In genomic region chr1:38804062-38804886, GRCh38 we compare ENCODE assay signal across 8 cellular contexts. TPM values are rescaled to one million over a fixed set of nuclear protein-coding genes. Genes with fewer than 3 reads are reported as not detected.
DNase-seq lines count a peak whose midpoint lies in the region; ATAC-seq and TF ChIP-seq lines count a peak whose summit lies in the region.

No MANE protein-coding gene starts in this region.

- H3K27me3 ChIP-seq in HUES6 (ENCODE audit: control insufficient read depth, insufficient read depth, low read length): peaks cover 70% of the 10 kb centered on the region
- peaks cover 88% of the 10 kb centered on the region for H3K27me3 ChIP-seq in gastroesophageal sphincter

- no peak for ATAC-seq in central memory CD8-positive, alpha-beta T cell (replicated peaks; ENCODE audit: extremely low read depth, poor library complexity, severe bottlenecking)
- ATAC-seq in gastroesophageal sphincter: no peak

- DNase-seq in DMS 273 (lab: John Stamatoyannopoulos, UW; ENCODE audit: unreplicated experiment) (peak; percentile 100), globus pallidus (ENCODE audit: low spot score) (no peak), kidney glomerular epithelial cell (lab: John Stamatoyannopoulos, UW) (no peak), HK-2 (ENCODE audit: unreplicated experiment) (no peak)
- DNase-seq in central memory CD8-positive, alpha-beta T cell (ENCODE audit: low spot score in 2 of 2): no peak

- 0 out of 2 replicates have a peak, but pooled peaks cover 3% of the 10 kb centered on the region for H3K9me3 ChIP-seq in HUES6 (ENCODE audit: control insufficient read depth, insufficient read depth, low read depth, low read length)
- H3K9me3 ChIP-seq in gastroesophageal sphincter: no peaks in the 10 kb centered on the region

- H3K36me3 ChIP-seq in HUES6 (ENCODE audit: control insufficient read depth, insufficient read depth, low read length): no peaks in the 10 kb centered on the region
- no peaks in the 10 kb centered on the region for H3K36me3 ChIP-seq in gastroesophageal sphincter

- H3K9me3 Mint-ChIP-seq in central memory CD8-positive, alpha-beta T cell: no peaks in the 10 kb centered on the region
- H3K9me3 Mint-ChIP-seq in nephron: peaks cover 8% of the 10 kb centered on the region

- peaks cover 17% of the 10 kb centered on the region for H3K4me1 ChIP-seq in HUES6 (ENCODE audit: control insufficient read depth, insufficient read depth, low read length)
- peaks cover 0 to 12% (median 3%) of the 10 kb centered on the region in 3 donors for H3K4me1 ChIP-seq in gastroesophageal sphincter

- peak overlapping the region; percentile 37 for H3K9ac ChIP-seq in HUES6 (ENCODE audit: low read length)

- H3K27ac ChIP-seq in HUES6 (ENCODE audit: low read depth, low read length) (no peak overlapping the region), gastroesophageal sphincter (no peak overlapping the region)

- H3K36me3 Mint-ChIP-seq in central memory CD8-positive, alpha-beta T cell (ENCODE audit: insufficient read depth): peaks cover 1% of the 10 kb centered on the region
- H3K36me3 Mint-ChIP-seq in nephron (ENCODE audit: low read depth): peaks cover 8% of the 10 kb centered on the region

- no peak for TF ChIP-seq POLR2A in gastroesophageal sphincter (IDR thresholded peaks at IDR 0.05)

- peaks cover 73% of the 10 kb centered on the region for H3K27me3 Mint-ChIP-seq in central memory CD8-positive, alpha-beta T cell
- H3K27me3 Mint-ChIP-seq in nephron (ENCODE audit: low read depth): peaks cover 77% of the 10 kb centered on the region

- no peaks in the 10 kb centered on the region for H3K4me1 Mint-ChIP-seq in central memory CD8-positive, alpha-beta T cell
- peaks cover 11% of the 10 kb centered on the region for H3K4me1 Mint-ChIP-seq in nephron

- H3K4me3 ChIP-seq in HUES6 (ENCODE audit: low read depth, low read length) (peak overlapping the region; percentile 44), gastroesophageal sphincter (peak overlapping the region in 1 of 2 donors; percentile 35)

- WGBS in gastroesophageal sphincter (ENCODE audit: low coverage in 1 of 2), 2 donors: 0 to 18% methylated on average over 2 to 7 of the region's 81 CpGs

- TF ChIP-seq EP300 in gastroesophageal sphincter (IDR thresholded peaks at IDR 0.05): no peak

- TF ChIP-seq CTCF in nephron (IDR thresholded peaks at IDR 0.05; ENCODE audit: unreplicated experiment in 3 of 3) (no peak), gastroesophageal sphincter (IDR thresholded peaks at IDR 0.05) (no peak)

- H3K27ac Mint-ChIP-seq in central memory CD8-positive, alpha-beta T cell (ENCODE audit: low read depth): no peak overlapping the region
- no peak overlapping the region for H3K27ac Mint-ChIP-seq in nephron

- peak overlapping the region; percentile 27 for H3K4me3 Mint-ChIP-seq in central memory CD8-positive, alpha-beta T cell
- peak overlapping the region; percentile 81 to 83 (median 81) for H3K4me3 Mint-ChIP-seq in nephron

RNA-seq across cellular contexts. Expression of gene RRAGC, which starts 55.3 kb away (rescaled TPM):
- 10 to 100 TPM; 19.5 to 25.0 (median 20.5) TPM for total RNA-seq in gastroesophageal sphincter
